25 cellular contexts compared by ENCODE assay signal in the genomic region with DNA sequence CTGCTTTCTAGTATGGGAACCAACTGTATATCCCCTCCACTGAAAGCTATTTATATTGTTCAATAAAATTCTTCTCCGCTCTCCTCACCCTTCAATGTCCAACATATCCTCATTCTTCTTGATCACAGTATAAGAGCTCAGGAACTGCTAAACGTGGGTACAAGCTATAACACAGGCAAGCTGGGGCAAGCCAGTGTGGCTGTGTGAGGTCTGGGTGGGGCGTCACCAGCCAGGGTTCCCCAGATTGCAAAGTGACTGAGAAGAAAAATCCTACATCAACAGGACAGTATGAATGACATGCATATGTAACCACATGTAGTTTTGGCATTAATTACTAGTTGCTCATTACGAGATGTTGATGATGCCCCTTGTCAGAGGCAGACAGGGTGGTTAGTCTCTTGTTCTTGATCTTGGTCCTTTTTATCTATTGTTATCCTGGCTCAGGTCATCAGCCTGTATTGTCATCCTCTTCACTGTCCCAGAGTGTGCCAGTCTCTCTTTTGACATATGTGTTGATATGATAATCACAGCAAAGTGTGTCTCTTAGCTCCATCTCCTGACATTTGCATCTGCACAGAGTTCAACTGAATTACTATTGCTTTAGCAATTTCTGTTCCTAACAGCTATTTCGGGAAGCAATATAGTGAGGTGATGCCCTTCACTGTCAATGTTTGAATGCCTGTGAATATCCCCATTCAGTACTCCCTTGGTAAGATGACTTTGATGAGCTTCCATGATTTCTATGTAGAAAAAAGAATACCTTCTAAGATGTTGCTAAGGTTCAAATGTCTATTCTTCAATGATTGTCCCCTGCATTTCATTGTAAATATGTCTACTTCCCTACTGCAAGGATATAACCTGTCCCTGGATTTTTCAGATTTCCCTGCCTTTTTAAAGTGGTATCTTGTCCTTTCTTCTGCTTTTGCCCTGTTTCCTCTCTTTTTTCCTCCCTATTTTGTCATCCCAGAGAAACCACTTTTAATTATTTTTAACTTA.
"Had no signal": no experiment of that assay in that cellular context is flagged by ENCODE, and none has a peak within 500 bp of the region (broad histone marks: within the 10 kb centered on the region; RNA-seq: fewer than 3 reads in every experiment).

No MANE protein-coding gene starts in this region.

- H3K4me2 ChIP-seq: hepatocyte, neural progenitor cell, smooth muscle cell had no signal

- H3K9me3 ChIP-seq: colonic mucosa, gastrocnemius medialis, mucosa of descending colon, prostate gland, right atrium auricular region, stomach, thyroid gland had no signal

- H3K4me3 ChIP-seq: colonic mucosa, gastrocnemius medialis, heart left ventricle, hepatocyte, lung, mucosa of descending colon, neural progenitor cell, prostate gland, right atrium auricular region, smooth muscle cell, stomach, thyroid gland had no signal

- DNase-seq: colonic mucosa; effector CD8-positive, alpha-beta T cell; gastrocnemius medialis; heart left ventricle; kidney; mesenchymal stem cell; mucosa of descending colon; naive B cell; stimulated activated CD4-positive, alpha-beta T cell treated with anti-CD3 and anti-CD28 coated beads, Interleukin-12 subunit alpha, Interleukin-12 subunit beta, amount 100 ng/mL, for 4 hours; stimulated activated CD4-positive, alpha-beta T cell treated with anti-CD3 and anti-CD28 coated beads, Interleukin-2, amount 100 ng/mL, for 24 hours; stimulated activated CD4-positive, alpha-beta T cell treated with anti-CD3 and anti-CD28 coated beads, Interleukin-4, amount 100 ng/mL, for 24 hours; stimulated activated naive CD4-positive, alpha-beta T cell treated with Interleukin-2 at 50 U/mL for 16 hours; stomach; thyroid gland; trophoblast cell had no signal

- H3K4me1 ChIP-seq: colonic mucosa, gastrocnemius medialis, heart left ventricle, neural progenitor cell, prostate gland, right atrium auricular region, stomach, thyroid gland had no signal

- H3K36me3 ChIP-seq: colonic mucosa, gastrocnemius medialis, heart left ventricle, neural progenitor cell, prostate gland, right atrium auricular region, stomach, thyroid gland had no signal

- H2AFZ ChIP-seq: hepatocyte, neural progenitor cell had no signal

- H3K27ac ChIP-seq: colonic mucosa, gastrocnemius medialis, heart left ventricle, hepatocyte, neural progenitor cell, prostate gland, right atrium auricular region, stomach, thyroid gland had no signal

- H3K9ac ChIP-seq: neural progenitor cell had no signal

- ATAC-seq: gastrocnemius medialis; heart left ventricle; left lobe of liver; mucosa of descending colon; natural killer cell treated with Interleukin-12 subunit alpha and Interleukin-12 subunit beta and Interleukin-15 and Interleukin-18, amount 100 ng/mL, for 72 hours; sciatic nerve; stimulated activated effector memory CD8-positive, alpha-beta T cell treated with anti-CD3 and anti-CD28 coated beads, Interleukin-12 subunit alpha, Interleukin-12 subunit beta, amount 100 ng/mL, for 72 hours had no signal

- H3K79me2 ChIP-seq: hepatocyte had no signal

- H3K27me3 ChIP-seq: colonic mucosa, gastrocnemius medialis, heart left ventricle, hepatocyte, neural progenitor cell, right atrium auricular region, stomach, thyroid gland had no signal
